Comparison of ENCODE assay signal across 13 cellular contexts in the genomic region with DNA sequence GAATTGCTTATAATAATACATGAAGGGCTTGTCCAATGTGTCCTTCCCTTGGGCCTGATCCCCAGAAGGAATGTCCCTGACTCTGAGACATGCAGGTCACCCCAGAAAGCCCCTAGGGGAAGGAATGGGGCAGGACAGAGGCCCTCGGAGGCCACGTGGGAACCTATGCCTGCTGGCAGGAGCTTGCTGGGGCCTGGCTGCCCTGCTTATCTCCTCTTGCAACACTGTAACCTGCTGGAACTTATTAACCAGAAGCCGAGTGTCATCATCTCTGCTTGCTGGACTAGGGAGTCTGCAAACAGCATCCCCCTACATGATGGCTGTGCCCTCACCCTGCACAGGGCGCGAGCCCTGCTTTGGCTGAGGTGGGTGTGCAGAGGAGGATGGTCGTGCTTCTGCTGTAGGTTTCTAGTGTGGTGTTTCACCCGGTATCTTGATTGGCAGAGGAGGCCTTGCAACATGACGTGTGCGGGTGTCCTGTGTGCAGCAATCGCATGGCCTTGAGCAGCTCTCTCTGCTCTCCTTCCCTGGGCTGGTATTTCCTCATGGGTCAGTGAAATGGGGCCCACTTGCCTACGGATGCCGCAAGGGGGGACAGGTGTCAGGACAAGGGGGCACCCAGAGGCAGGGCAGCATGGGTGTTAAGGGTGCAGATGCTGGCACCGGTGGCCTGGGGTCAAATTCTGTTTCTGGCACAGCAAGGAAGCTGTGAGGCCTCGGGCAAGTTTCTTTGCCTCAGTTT. TPM values are rescaled to one million over a fixed set of nuclear protein-coding genes. Genes with fewer than 3 reads are reported as not detected.
DNase-seq lines count a peak whose midpoint lies in the region; ATAC-seq, FAIRE-seq and TF ChIP-seq lines count a peak whose summit lies in the region.
"Had no signal": no experiment of that assay in that cellular context is flagged by ENCODE, and none has a peak within 500 bp of the region (broad histone marks: within the 10 kb centered on the region; RNA-seq: fewer than 3 reads in every experiment).

No MANE protein-coding gene starts in this region.

- in situ Hi-C loops in KBM-7 (cut with MboI; ENCODE audit: low pct_unique_long_range_greater_than_20kb, low sequenced_read_pairs) (no loop called here), HepG2 (cut with HindIII; ENCODE audit: extremely low pct_ligation_motif_present, low pct_unique_long_range_greater_than_20kb) (no loop called here)

- peaks cover 22% of the 10 kb centered on the region for H3K27me3 Mint-ChIP-seq in endodermal cell (ENCODE audit: insufficient read depth)

- TF ChIP-seq EP300 in HepG2 (IDR thresholded peaks at IDR 0.05; ENCODE audit: low read depth in 2 of 2, low read length in 2 of 2): peak in 1 of 2 experiments; percentile 70; a peak in 3 of 4 replicates
- TF ChIP-seq EP300 in HepG2 (CRISPR knock-in tag; IDR thresholded peaks at IDR 0.05; ENCODE audit: borderline replicate concordance): peak; percentile 58

- DNase-seq in AG08395 (ENCODE audit: low spot score) (peak; percentile 28), KBM-7 (peak; percentile 32), endodermal cell (no peak), HepG2 (ENCODE audit: low spot score) (peak; percentile 97), NCI-H1694 treated with DMSO at 0.1 percent for 48 hours (lab: John Stamatoyannopoulos, UW) (no peak), nucleus accumbens (lab: John Stamatoyannopoulos, UW) (no peak)
- DNase-seq in activated CD4-positive, CD25-positive, alpha-beta regulatory T cell treated with anti-CD3 and anti-CD28 coated beads, Interleukin-2, amount 50 U/mL, for 72 hours: no peak
- DNase-seq: C1 segment of cervical spinal cord, NCI-H2029 treated with DMSO at 0.1 percent for 48 hours had no signal

- H3K4me1 ChIP-seq in endodermal cell (ENCODE audit: control insufficient read depth, insufficient read depth, low read length) (no peaks in the 10 kb centered on the region), HepG2 (ENCODE audit: insufficient read depth, low read length) (peaks cover 65% of the 10 kb centered on the region)

- TF ChIP-seq CTCF in endodermal cell (conservative IDR thresholded peaks at IDR 0.05) (peak; percentile 52), HepG2 (CRISPR knock-in tag; IDR thresholded peaks at IDR 0.05) (peak; percentile 76)

- WGBS in endodermal cell (ENCODE audit: insufficient coverage in 1 of 2, insufficient read length in 1 of 2), 2 experiments: 87 to 90% methylated on average over 11 to 14 of the region's 14 CpGs
- WGBS in HepG2 (ENCODE audit: low lambda C conversion rate): 22% methylated on average over 3 of the region's 14 CpGs

- intact Hi-C loops in HepG2 (cut with micrococcal nuclease; ENCODE audit: unreplicated experiment): no loop called here

- FAIRE-seq in HepG2 (lab: Jason Lieb, UNC): peak; percentile 99
- FAIRE-seq: frontal cortex had no signal

- H3K36me3 ChIP-seq in endodermal cell (ENCODE audit: control insufficient read depth, insufficient read depth, low read length) (no peaks in the 10 kb centered on the region), HepG2 (replicated peaks in 1 of 2; ENCODE audit: control insufficient read depth in 1 of 2, insufficient read depth in 2 of 2, low read length in 2 of 2) (no peaks in the 10 kb centered on the region; a peak in 1 of 5 replicates)

- H3K27ac ChIP-seq in endodermal cell (ENCODE audit: low read depth, low read length): no peak overlapping the region
- H3K27ac ChIP-seq in HepG2 (ENCODE audit: extremely low read length, insufficient read depth, low read length): peak overlapping the region; percentile 88

- H3K4me3 Mint-ChIP-seq in endodermal cell: no peak overlapping the region
- H3K4me3 Mint-ChIP-seq: brain, mesothelial cell of epicardium had no signal

- peak in 1 of 2 experiments; percentile 86; a peak in 2 of 4 replicates for TF ChIP-seq POLR2A in HepG2 (IDR thresholded peaks at IDR 0.05; ENCODE audit: insufficient read depth in 1 of 2, low read depth in 2 of 2, low read length in 2 of 2)

- H3K79me2 ChIP-seq in HepG2 (ENCODE audit: insufficient read depth, low read length): peaks cover 20% of the 10 kb centered on the region

- TF ChIP-seq RAD21 in HepG2 (CRISPR knock-in tag; IDR thresholded peaks at IDR 0.05): no peak

- no peak overlapping the region for H2AFZ ChIP-seq in HepG2 (ENCODE audit: low read length)

- CTCF ChIA-PET in HepG2 (lab: Yijun Ruan, JAX; ENCODE audit: low intra/inter-chr PET ratio, low total read pairs): no interaction called here

- no TSS peak for BruUV-seq in HepG2 (replicated peaks; lab: Mats Ljungman, UMichigan)

- peaks cover 31% of the 10 kb centered on the region for H3K27me3 ChIP-seq in endodermal cell (ENCODE audit: control insufficient read depth, insufficient read depth, low read length, poor library complexity, severe bottlenecking)
- no peaks in the 10 kb centered on the region for H3K27me3 ChIP-seq in HepG2 (ENCODE audit: control insufficient read depth in 1 of 2, insufficient read depth in 2 of 2, low read length in 2 of 2)

- no peaks in the 10 kb centered on the region for H3K36me3 Mint-ChIP-seq in endodermal cell (ENCODE audit: low read depth)
- H3K36me3 Mint-ChIP-seq: brain, mesothelial cell of epicardium had no signal

- H3K9me3 ChIP-seq in endodermal cell (ENCODE audit: control insufficient read depth, low read length) (no peaks in the 10 kb centered on the region), HepG2 (ENCODE audit: low read length) (no peaks in the 10 kb centered on the region)

- no peak overlapping the region for H3K27ac Mint-ChIP-seq in endodermal cell
- H3K27ac Mint-ChIP-seq: mesothelial cell of epicardium had no signal

- no peaks in the 10 kb centered on the region for H3K9me3 Mint-ChIP-seq in endodermal cell
- H3K9me3 Mint-ChIP-seq: brain, mesothelial cell of epicardium had no signal

- no peaks in the 10 kb centered on the region for H4K20me1 ChIP-seq in HepG2 (ENCODE audit: insufficient read depth, low read length)

- no peaks in the 10 kb centered on the region for H3K4me1 Mint-ChIP-seq in endodermal cell
- H3K4me1 Mint-ChIP-seq: brain had no signal

- no peak overlapping the region for H3K4me3 ChIP-seq in endodermal cell (ENCODE audit: low read length)
- peak overlapping the region in 2 of 3 experiments; percentile 19 to 50; a peak in 3 of 6 replicates for H3K4me3 ChIP-seq in HepG2 (replicated peaks in 1 of 3; ENCODE audit: insufficient read depth in 1 of 3, low read depth in 2 of 3, low read length in 3 of 3)

- no peak overlapping the region for H3K9ac ChIP-seq in endodermal cell (ENCODE audit: extremely low read depth, low read length, poor library complexity, severe bottlenecking)
- peak overlapping the region; percentile 64 for H3K9ac ChIP-seq in HepG2 (ENCODE audit: insufficient read depth, low read depth, low read length)

- POLR2A ChIA-PET in HepG2 (lab: Yijun Ruan, JAX): interaction anchor here (0.7 to 4.7 kb wide), 12 partner anchors 9 to 176 kb away, joined by 3 to 53 read pairs (median 4); partner anchors contain the start of genes UROC1 and ZXDC

- peak overlapping the region; percentile 73 for H3K4me2 ChIP-seq in HepG2 (ENCODE audit: low read depth, low read length)

- ATAC-seq in HepG2 (peak; percentile 83), GM21423 (IDR thresholded peaks at IDR 0.05; ENCODE audit: unreplicated experiment) (no peak)

RNA-seq across cellular contexts. Expression of gene CHST13, which starts 5.0 kb away (rescaled TPM):
- 1 to 10 TPM; 1.6 to 6.7 TPM for total RNA-seq in endodermal cell
- 0.64 TPM for polyA plus RNA-seq in endodermal cell (2013, experiment 1 of 2)
- 0.37 TPM for polyA plus RNA-seq in endodermal cell (2013, experiment 2 of 2)
- 16.1 and 43.1 TPM in 2 replicates for total RNA-seq in HepG2 (2016; rRNA removed; fragmentation: Illumina TruSeq; extraction: Trizol)
- 8.0 and 11.1 TPM in 2 replicates for total RNA-seq in HepG2 (2016; cell fraction: cytosol; rRNA removed; fragmentation: Illumina TruSeq; extraction: Trizol; ENCODE audit: low read depth)
- total RNA-seq in HepG2 (2016; cell fraction: insoluble cytoplasmic fraction; rRNA removed; fragmentation: Illumina TruSeq; extraction: Trizol): 15.2 and 40.9 TPM in 2 replicates
- 18.0 and 22.7 TPM in 2 replicates for total RNA-seq in HepG2 (2016; cell fraction: membrane; rRNA removed; fragmentation: Illumina TruSeq; extraction: Trizol)
- 29.6 and 33.9 TPM in 2 replicates for total RNA-seq in HepG2 (2016; cell fraction: nucleus; rRNA removed; fragmentation: Illumina TruSeq; extraction: Trizol)
- polyA plus RNA-seq in HepG2 (2011; rRNA removed): 32.0 and 50.7 TPM in 2 replicates
- 31.3 and 65.1 TPM in 2 replicates for polyA plus RNA-seq in HepG2 (2011; cell fraction: cytosol; rRNA removed)
- 65.1 and 66.5 TPM in 2 replicates for polyA plus RNA-seq in HepG2 (2011; cell fraction: nucleus; rRNA removed)
- polyA plus RNA-seq in HepG2 (2012): 30.3 and 44.6 TPM in 2 replicates
- polyA plus RNA-seq in HepG2 (2016; cell fraction: cytosol; fragmentation: Illumina TruSeq; extraction: Trizol; ENCODE audit: low read depth): 10.6 and 12.9 TPM in 2 replicates
- 21.1 and 21.2 TPM in 2 replicates for polyA plus RNA-seq in HepG2 (2016; cell fraction: insoluble cytoplasmic fraction; fragmentation: Illumina TruSeq; extraction: Trizol; ENCODE audit: low read depth)
- 18.9 and 20.1 TPM in 2 replicates for polyA plus RNA-seq in HepG2 (2016; cell fraction: membrane; fragmentation: Illumina TruSeq; extraction: Trizol; ENCODE audit: low read depth)
- polyA plus RNA-seq in HepG2 (2016; cell fraction: nucleus; fragmentation: Illumina TruSeq; extraction: Trizol; ENCODE audit: insufficient read depth, low read depth): 72.0 and 85.3 TPM in 2 replicates
- polyA minus RNA-seq in HepG2 (2011; rRNA and poly(A)+ RNA removed; ENCODE audit: low replicate concordance): 47.2 TPM in 1 of 2 replicates, not detected in the other
- 30.8 and 35.4 TPM in 2 replicates for polyA minus RNA-seq in HepG2 (2011; cell fraction: cytosol; rRNA and poly(A)+ RNA removed)
- 5.7 and 6.3 TPM in 2 replicates for polyA minus RNA-seq in HepG2 (2011; cell fraction: nucleus; rRNA and poly(A)+ RNA removed)
- total RNA-seq: mesothelial cell of epicardium had no signal

RNA-seq across cellular contexts. Expression of gene UROC1, which starts 11.4 kb away (rescaled TPM):
- total RNA-seq in endodermal cell (not detected), HepG2 (2016; rRNA removed; fragmentation: Illumina TruSeq; extraction: Trizol) (0.71 and 0.74 TPM in 2 replicates)
- not detected for polyA plus RNA-seq in endodermal cell (2013, experiment 1 of 2)
- not detected for polyA plus RNA-seq in endodermal cell (2013, experiment 2 of 2)
- 0.09 TPM in 1 of 2 replicates, not detected in the other for total RNA-seq in HepG2 (2016; cell fraction: cytosol; rRNA removed; fragmentation: Illumina TruSeq; extraction: Trizol; ENCODE audit: low read depth)
- total RNA-seq in HepG2 (2016; cell fraction: insoluble cytoplasmic fraction; rRNA removed; fragmentation: Illumina TruSeq; extraction: Trizol): 0.39 and 0.97 TPM in 2 replicates
- 0.24 and 0.25 TPM in 2 replicates for total RNA-seq in HepG2 (2016; cell fraction: membrane; rRNA removed; fragmentation: Illumina TruSeq; extraction: Trizol)
- total RNA-seq in HepG2 (2016; cell fraction: nucleus; rRNA removed; fragmentation: Illumina TruSeq; extraction: Trizol): 0.69 and 0.87 TPM in 2 replicates
- polyA plus RNA-seq in HepG2 (2011; rRNA removed): 1.3 and 2.0 TPM in 2 replicates
- polyA plus RNA-seq in HepG2 (2011; cell fraction: cytosol; rRNA removed): 0.65 and 0.95 TPM in 2 replicates
- 6.6 and 8.2 TPM in 2 replicates for polyA plus RNA-seq in HepG2 (2011; cell fraction: nucleus; rRNA removed)
- 1.1 and 2.5 TPM in 2 replicates for polyA plus RNA-seq in HepG2 (2012)
- polyA plus RNA-seq in HepG2 (2016; cell fraction: cytosol; fragmentation: Illumina TruSeq; extraction: Trizol; ENCODE audit: low read depth): 0.12 and 0.17 TPM in 2 replicates
- 0.78 and 0.88 TPM in 2 replicates for polyA plus RNA-seq in HepG2 (2016; cell fraction: insoluble cytoplasmic fraction; fragmentation: Illumina TruSeq; extraction: Trizol; ENCODE audit: low read depth)
- polyA plus RNA-seq in HepG2 (2016; cell fraction: membrane; fragmentation: Illumina TruSeq; extraction: Trizol; ENCODE audit: low read depth): 0.21 and 0.22 TPM in 2 replicates
- 2.7 and 2.8 TPM in 2 replicates for polyA plus RNA-seq in HepG2 (2016; cell fraction: nucleus; fragmentation: Illumina TruSeq; extraction: Trizol; ENCODE audit: insufficient read depth, low read depth)
- 2.2 TPM in 1 of 2 replicates, not detected in the other for polyA minus RNA-seq in HepG2 (2011; rRNA and poly(A)+ RNA removed; ENCODE audit: low replicate concordance)
- polyA minus RNA-seq in HepG2 (2011; cell fraction: cytosol; rRNA and poly(A)+ RNA removed): 0.53 and 0.59 TPM in 2 replicates
- 0.75 and 1.2 TPM in 2 replicates for polyA minus RNA-seq in HepG2 (2011; cell fraction: nucleus; rRNA and poly(A)+ RNA removed)
- total RNA-seq: frontal cortex, mesothelial cell of epicardium had no signal

RNA-seq across cellular contexts. Expression of gene C3orf22, which starts 29.8 kb away (rescaled TPM):
- total RNA-seq in endodermal cell (not detected), HepG2 (2016; rRNA removed; fragmentation: Illumina TruSeq; extraction: Trizol) (not detected in 2 replicates)
- not detected for polyA plus RNA-seq in endodermal cell (2013, experiment 1 of 2)
- polyA plus RNA-seq in endodermal cell (2013, experiment 2 of 2): not detected
- total RNA-seq in HepG2 (2016; cell fraction: cytosol; rRNA removed; fragmentation: Illumina TruSeq; extraction: Trizol; ENCODE audit: low read depth): not detected in 2 replicates
- not detected in 2 replicates for total RNA-seq in HepG2 (2016; cell fraction: insoluble cytoplasmic fraction; rRNA removed; fragmentation: Illumina TruSeq; extraction: Trizol)
- total RNA-seq in HepG2 (2016; cell fraction: membrane; rRNA removed; fragmentation: Illumina TruSeq; extraction: Trizol): not detected in 2 replicates
- not detected in 2 replicates for total RNA-seq in HepG2 (2016; cell fraction: nucleus; rRNA removed; fragmentation: Illumina TruSeq; extraction: Trizol)
- polyA plus RNA-seq in HepG2 (2011; rRNA removed): not detected in 2 replicates
- polyA plus RNA-seq in HepG2 (2011; cell fraction: cytosol; rRNA removed): not detected in 2 replicates
- not detected in 2 replicates for polyA plus RNA-seq in HepG2 (2011; cell fraction: nucleus; rRNA removed)
- 0.15 and 0.17 TPM in 2 replicates for polyA plus RNA-seq in HepG2 (2012)
- not detected in 2 replicates for polyA plus RNA-seq in HepG2 (2016; cell fraction: cytosol; fragmentation: Illumina TruSeq; extraction: Trizol; ENCODE audit: low read depth)
- polyA plus RNA-seq in HepG2 (2016; cell fraction: insoluble cytoplasmic fraction; fragmentation: Illumina TruSeq; extraction: Trizol; ENCODE audit: low read depth): not detected in 2 replicates
- not detected in 2 replicates for polyA plus RNA-seq in HepG2 (2016; cell fraction: membrane; fragmentation: Illumina TruSeq; extraction: Trizol; ENCODE audit: low read depth)
- not detected in 2 replicates for polyA plus RNA-seq in HepG2 (2016; cell fraction: nucleus; fragmentation: Illumina TruSeq; extraction: Trizol; ENCODE audit: insufficient read depth, low read depth)
- not detected in 2 replicates for polyA minus RNA-seq in HepG2 (2011; rRNA and poly(A)+ RNA removed; ENCODE audit: low replicate concordance)
- polyA minus RNA-seq in HepG2 (2011; cell fraction: cytosol; rRNA and poly(A)+ RNA removed): not detected in 2 replicates
- not detected in 2 replicates for polyA minus RNA-seq in HepG2 (2011; cell fraction: nucleus; rRNA and poly(A)+ RNA removed)
- total RNA-seq: frontal cortex had no signal

RNA-seq across cellular contexts. Expression of gene ZXDC, which starts 53.3 kb away (rescaled TPM):
- total RNA-seq in endodermal cell (10 to 100 TPM; 30.5 to 31.6 TPM), HepG2 (2016; rRNA removed; fragmentation: Illumina TruSeq; extraction: Trizol) (14.7 and 21.2 TPM in 2 replicates)
- polyA plus RNA-seq in endodermal cell (2013, experiment 1 of 2): 22.5 TPM
- 21.5 TPM for polyA plus RNA-seq in endodermal cell (2013, experiment 2 of 2)
- total RNA-seq in HepG2 (2016; cell fraction: cytosol; rRNA removed; fragmentation: Illumina TruSeq; extraction: Trizol; ENCODE audit: low read depth): 3.8 and 5.1 TPM in 2 replicates
- 14.1 and 20.6 TPM in 2 replicates for total RNA-seq in HepG2 (2016; cell fraction: insoluble cytoplasmic fraction; rRNA removed; fragmentation: Illumina TruSeq; extraction: Trizol)
- 8.3 and 8.6 TPM in 2 replicates for total RNA-seq in HepG2 (2016; cell fraction: membrane; rRNA removed; fragmentation: Illumina TruSeq; extraction: Trizol)
- total RNA-seq in HepG2 (2016; cell fraction: nucleus; rRNA removed; fragmentation: Illumina TruSeq; extraction: Trizol): 34.2 and 37.1 TPM in 2 replicates
- polyA plus RNA-seq in HepG2 (2011; rRNA removed): 17.6 and 22.1 TPM in 2 replicates
- polyA plus RNA-seq in HepG2 (2011; cell fraction: cytosol; rRNA removed): 11.0 and 12.5 TPM in 2 replicates
- polyA plus RNA-seq in HepG2 (2011; cell fraction: nucleus; rRNA removed): 66.1 and 66.9 TPM in 2 replicates
- 15.7 and 19.2 TPM in 2 replicates for polyA plus RNA-seq in HepG2 (2012)
- polyA plus RNA-seq in HepG2 (2016; cell fraction: cytosol; fragmentation: Illumina TruSeq; extraction: Trizol; ENCODE audit: low read depth): 1.2 TPM in 2 replicates
- polyA plus RNA-seq in HepG2 (2016; cell fraction: insoluble cytoplasmic fraction; fragmentation: Illumina TruSeq; extraction: Trizol; ENCODE audit: low read depth): 9.6 and 12.3 TPM in 2 replicates
- polyA plus RNA-seq in HepG2 (2016; cell fraction: membrane; fragmentation: Illumina TruSeq; extraction: Trizol; ENCODE audit: low read depth): 2.8 TPM in 2 replicates
- polyA plus RNA-seq in HepG2 (2016; cell fraction: nucleus; fragmentation: Illumina TruSeq; extraction: Trizol; ENCODE audit: insufficient read depth, low read depth): 46.7 and 52.0 TPM in 2 replicates
- 30.7 and 49.9 TPM in 2 replicates for polyA minus RNA-seq in HepG2 (2011; rRNA and poly(A)+ RNA removed; ENCODE audit: low replicate concordance)
- 19.2 and 20.2 TPM in 2 replicates for polyA minus RNA-seq in HepG2 (2011; cell fraction: cytosol; rRNA and poly(A)+ RNA removed)
- 69.8 and 75.6 TPM in 2 replicates for polyA minus RNA-seq in HepG2 (2011; cell fraction: nucleus; rRNA and poly(A)+ RNA removed)

Comparison
In these comparisons a context has a peak if more than half of its experiments do, and no peak if none do; other contexts are left out.
1. DNase-seq: peak in AG08395 (single experiment), KBM-7 (single experiment) and HepG2 (single experiment); none in endodermal cell (single experiment), NCI-H1694 treated with DMSO at 0.1 percent for 48 hours (single experiment), nucleus accumbens (0 of 56) and activated CD4-positive, CD25-positive, alpha-beta regulatory T cell treated with anti-CD3 and anti-CD28 coated beads, Interleukin-2, amount 50 U/mL, for 72 hours (single experiment).